In the genomic region with DNA sequence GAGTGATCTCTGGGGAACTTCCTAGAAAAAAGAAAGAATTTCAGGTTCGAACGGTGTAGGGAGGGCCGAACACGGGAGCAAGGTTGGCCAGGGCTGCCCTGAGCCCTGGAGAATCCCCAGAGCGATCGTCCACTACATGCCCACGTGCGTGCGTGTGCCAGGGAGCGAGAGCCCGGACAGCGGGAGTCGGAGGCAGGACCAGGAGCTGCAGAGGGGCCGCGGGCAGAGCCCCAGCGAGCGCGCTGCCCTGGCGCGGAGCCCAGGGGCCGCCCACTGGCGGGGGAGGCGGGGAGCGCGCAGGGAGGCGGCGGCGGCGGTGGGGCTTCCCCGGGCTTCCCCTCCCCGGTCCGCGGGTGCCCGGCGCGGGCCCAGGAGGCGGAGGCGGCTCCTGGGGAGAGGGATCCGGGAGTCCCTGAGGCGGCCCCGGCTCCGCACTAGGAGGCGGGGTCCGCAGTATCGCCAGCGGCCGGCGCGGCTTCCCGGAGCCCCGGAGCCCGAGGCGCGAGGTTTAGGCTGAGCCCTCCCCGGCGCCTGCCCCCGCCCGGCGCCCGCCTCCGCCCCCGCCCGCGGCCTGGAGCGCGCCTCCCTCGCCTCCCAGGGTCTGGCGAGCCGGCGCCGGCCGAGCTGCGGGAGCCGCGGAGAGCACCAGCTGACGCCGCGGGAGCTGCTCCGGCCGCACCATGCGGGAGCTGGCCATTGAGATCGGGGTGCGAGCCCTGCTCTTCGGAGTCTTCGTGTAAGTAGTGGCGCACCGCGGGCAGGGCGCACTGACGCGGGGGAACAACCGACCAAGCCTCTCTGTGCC, we compare ENCODE assay signal across 8 cellular contexts. TPM values are rescaled to one million over a fixed set of nuclear protein-coding genes. Genes with fewer than 3 reads are reported as not detected.
A peak's percentile ranks its signal among the peaks of the same experiment; 100 is the strongest.
DNase-seq lines count a peak whose midpoint lies in the region; ATAC-seq and TF ChIP-seq lines count a peak whose summit lies in the region.

A gene (plus strand): TSS at position 602 of the 805 bp plus-strand sequence. CDS start 79 bp downstream, at position 681.

- no peak within 1 kb of the TSS for H3K27ac Mint-ChIP-seq in activated CD4-positive, alpha-beta T cell treated with anti-CD3 and anti-CD28 coated beads, Interleukin-2, amount 10 ng/mL, durations not matched to agents 24 days and 14 days
- H3K27ac Mint-ChIP-seq in natural killer cell: no peak within 1 kb of the TSS
- no peak within 1 kb of the TSS for H3K27ac Mint-ChIP-seq in activated CD4-positive, alpha-beta memory T cell treated with anti-CD3 and anti-CD28 coated beads for 36 hours

- H3K4me3 Mint-ChIP-seq in activated CD4-positive, alpha-beta T cell treated with anti-CD3 and anti-CD28 coated beads, Interleukin-2, amount 10 ng/mL, durations not matched to agents 24 days and 14 days: peak within 1 kb of the TSS; percentile 43
- peak within 1 kb of the TSS; percentile 84 for H3K4me3 Mint-ChIP-seq in natural killer cell
- no peak within 1 kb of the TSS for H3K4me3 Mint-ChIP-seq in activated CD4-positive, alpha-beta memory T cell treated with anti-CD3 and anti-CD28 coated beads for 36 hours

- DNase-seq in activated CD4-positive, alpha-beta T cell treated with anti-CD3 and anti-CD28 coated beads, Interleukin-2, amount 10 ng/mL, durations not matched to agents 24 days and 14 days: peak; percentile 49
- no peak for DNase-seq in activated CD4-positive, alpha-beta T cell treated with anti-CD3 and anti-CD28 coated beads for 1 hour
- DNase-seq in RPMI7951 (ENCODE audit: low read depth) (peak; percentile 70), fibroblast of lung (ENCODE audit: low read depth in 2 of 2) (peak in 1 of 2 donors; percentile 58), natural killer cell (no peak), NK-92 (lab: John Stamatoyannopoulos, UW; ENCODE audit: unreplicated experiment) (no peak)
- no peak for DNase-seq in central memory CD4-positive, alpha-beta T cell
- DNase-seq in activated CD4-positive, alpha-beta memory T cell treated with anti-CD3 and anti-CD28 coated beads for 36 hours: no peak

- peaks cover 34% of the 10 kb centered on the region for H3K27me3 Mint-ChIP-seq in activated CD4-positive, alpha-beta T cell treated with anti-CD3 and anti-CD28 coated beads, Interleukin-2, amount 10 ng/mL, durations not matched to agents 24 days and 14 days
- H3K27me3 Mint-ChIP-seq in natural killer cell (ENCODE audit: low read depth in 2 of 2): peaks cover 40 to 82% of the 10 kb centered on the region in 2 donors
- peaks cover 19% of the 10 kb centered on the region for H3K27me3 Mint-ChIP-seq in activated CD4-positive, alpha-beta memory T cell treated with anti-CD3 and anti-CD28 coated beads for 36 hours

- H3K4me1 Mint-ChIP-seq in activated CD4-positive, alpha-beta T cell treated with anti-CD3 and anti-CD28 coated beads, Interleukin-2, amount 10 ng/mL, durations not matched to agents 24 days and 14 days: no peaks in the 10 kb centered on the region
- peaks cover 0 to 5% of the 10 kb centered on the region in 2 donors for H3K4me1 Mint-ChIP-seq in natural killer cell
- H3K4me1 Mint-ChIP-seq in activated CD4-positive, alpha-beta memory T cell treated with anti-CD3 and anti-CD28 coated beads for 36 hours (ENCODE audit: low read depth): no peaks in the 10 kb centered on the region

- CTCF ChIA-PET in activated CD4-positive, alpha-beta memory T cell treated with anti-CD3 and anti-CD28 coated beads for 36 hours (lab: Charles Lee): no interaction called here

- H3K4me1 ChIP-seq in fibroblast of lung (ENCODE audit: control insufficient read depth, extremely low read depth, insufficient read depth, low read length): no peaks in the 10 kb centered on the region

- no peak within 1 kb of the TSS for H2AFZ ChIP-seq in fibroblast of lung (ENCODE audit: low read length)

- peaks cover 4% of the 10 kb centered on the region for H3K27me3 ChIP-seq in fibroblast of lung (ENCODE audit: control insufficient read depth, insufficient read depth, low read length)

- no peaks in the 10 kb centered on the region for H3K36me3 ChIP-seq in fibroblast of lung (ENCODE audit: control insufficient read depth, insufficient read depth, low read length)

- H3K4me2 ChIP-seq in fibroblast of lung (ENCODE audit: extremely low read depth, insufficient read depth, low read length): peak within 1 kb of the TSS; percentile 9

- no peaks in the 10 kb centered on the region for H3K9me3 Mint-ChIP-seq in activated CD4-positive, alpha-beta T cell treated with anti-CD3 and anti-CD28 coated beads, Interleukin-2, amount 10 ng/mL, durations not matched to agents 24 days and 14 days
- no peaks in the 10 kb centered on the region for H3K9me3 Mint-ChIP-seq in natural killer cell
- H3K9me3 Mint-ChIP-seq in activated CD4-positive, alpha-beta memory T cell treated with anti-CD3 and anti-CD28 coated beads for 36 hours: no peaks in the 10 kb centered on the region

- H3K27ac ChIP-seq in fibroblast of lung (ENCODE audit: insufficient read depth, low read length): no peak within 1 kb of the TSS

- H3K79me2 ChIP-seq in fibroblast of lung (ENCODE audit: control insufficient read depth, insufficient read depth, low read length): no peaks in the 10 kb centered on the region

- H3K4me3 ChIP-seq in fibroblast of lung (replicated peaks in 1 of 4; ENCODE audit: control extremely low read depth in 1 of 4, insufficient read depth in 1 of 4, low read depth in 3 of 4, low read length in 4 of 4): peak within 1 kb of the TSS in 1 of 4 experiments; percentile 51

- no peaks in the 10 kb centered on the region for H3K9me3 ChIP-seq in fibroblast of lung (ENCODE audit: control insufficient read depth, insufficient read depth, low read depth, low read length)

- no peak for TF ChIP-seq CTCF in fibroblast of lung (conservative IDR thresholded peaks at IDR 0.05 in 1 of 2, IDR thresholded peaks at IDR 0.05 in 1 of 2; ENCODE audit: low read depth in 1 of 2, low read length in 2 of 2)
- no peak for TF ChIP-seq CTCF in natural killer cell (IDR thresholded peaks at IDR 0.05)

- no peaks in the 10 kb centered on the region for H3K36me3 Mint-ChIP-seq in activated CD4-positive, alpha-beta T cell treated with anti-CD3 and anti-CD28 coated beads, Interleukin-2, amount 10 ng/mL, durations not matched to agents 24 days and 14 days (ENCODE audit: low read depth)
- no peaks in the 10 kb centered on the region for H3K36me3 Mint-ChIP-seq in natural killer cell
- H3K36me3 Mint-ChIP-seq in activated CD4-positive, alpha-beta memory T cell treated with anti-CD3 and anti-CD28 coated beads for 36 hours: no peaks in the 10 kb centered on the region

- H3K9ac ChIP-seq in fibroblast of lung (ENCODE audit: insufficient read depth, low read length): no peak within 1 kb of the TSS

- peak; percentile 60 to 90 (median 76) for ATAC-seq in natural killer cell

- intact Hi-C loops in activated CD4-positive, alpha-beta T cell treated with anti-CD3 and anti-CD28 coated beads, Interleukin-2, amount 10 ng/mL, durations not matched to agents 24 days and 14 days (cut with micrococcal nuclease): no loop called here
- intact Hi-C loops in natural killer cell (cut with micrococcal nuclease): no loop called here
- intact Hi-C loops in activated CD4-positive, alpha-beta memory T cell treated with anti-CD3 and anti-CD28 coated beads for 36 hours (cut with micrococcal nuclease): no loop called here

- POLR2A ChIA-PET in activated CD4-positive, alpha-beta memory T cell treated with anti-CD3 and anti-CD28 coated beads for 36 hours (lab: Charles Lee): no interaction called here

- no peaks in the 10 kb centered on the region for H4K20me1 ChIP-seq in fibroblast of lung (ENCODE audit: control insufficient read depth, extremely low read depth, insufficient read depth, low read length)

RNA-seq across cellular contexts. Expression of the gene that starts here (rescaled TPM):
- not detected in 2 replicates for total RNA-seq in activated CD4-positive, alpha-beta T cell treated with anti-CD3 and anti-CD28 coated beads, Interleukin-2, amount 10 ng/mL, durations not matched to agents 24 days and 14 days
- 15.4 and 16.4 TPM in 2 replicates for total RNA-seq in RPMI7951 (2014; rRNA removed; shearing (Covaris generic))
- 0.26 and 1.2 TPM in 2 replicates for total RNA-seq in fibroblast of lung
- 0.22 and 2.3 TPM in 2 replicates for polyA plus RNA-seq in fibroblast of lung
- polyA plus RNA-seq in fibroblast of lung (2012): 0.42 and 1.8 TPM in 2 replicates
- 5.6 TPM in 1 of 2 replicates, not detected in the other for polyA minus RNA-seq in fibroblast of lung (ENCODE audit: low replicate concordance)
- total RNA-seq in natural killer cell: not detected
- not detected for total RNA-seq in activated CD4-positive, alpha-beta memory T cell treated with anti-CD3 and anti-CD28 coated beads for 36 hours

Comparison
In these comparisons a context has a peak if more than half of its experiments do, and no peak if none do; other contexts are left out.
1. Peak in DNase-seq in activated CD4-positive, alpha-beta T cell treated with anti-CD3 and anti-CD28 coated beads, Interleukin-2, amount 10 ng/mL, durations not matched to agents 24 days and 14 days; RNA of the gene not detected or under 1 TPM.
2. Peak in ATAC-seq in natural killer cell; RNA of the gene not detected or under 1 TPM.